Comparison of ENCODE assay signal across 1 cellular context in the genomic region with DNA sequence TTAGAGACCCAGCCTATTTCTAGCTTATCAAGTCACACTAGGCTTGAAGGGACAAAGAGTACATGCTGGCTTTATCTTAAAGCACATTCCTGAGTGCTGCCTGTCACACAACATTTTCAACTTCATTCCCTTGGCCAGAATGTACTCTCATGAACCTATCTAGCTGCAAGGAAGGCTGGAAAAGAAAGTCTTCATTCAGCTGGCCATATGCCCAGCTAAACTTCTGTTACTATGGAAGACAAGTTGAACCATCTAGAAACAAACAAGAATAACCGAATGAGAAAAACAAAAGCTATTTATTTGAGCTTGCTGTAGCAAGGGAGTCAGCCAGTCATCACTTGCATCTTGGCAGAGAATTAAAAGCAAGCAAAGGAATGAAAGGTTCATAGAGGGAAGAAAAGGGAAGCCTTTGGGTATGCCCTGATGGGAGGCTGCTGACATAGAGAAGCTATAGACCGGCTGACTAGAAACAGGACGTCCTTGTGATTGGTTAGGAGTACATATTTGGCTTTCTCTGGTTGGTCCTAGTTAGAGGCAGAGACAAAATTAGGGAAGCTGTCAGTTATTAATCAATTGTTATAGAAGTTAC.
TF ChIP-seq lines count a peak whose summit lies in the region.

No MANE protein-coding gene starts in this region.

TF ChIP-seq in K562, 482 proteins besides CTCF, POLR2A, EP300 and RAD21 (continued from another document):
- TF ChIP-seq, protein P1, sequence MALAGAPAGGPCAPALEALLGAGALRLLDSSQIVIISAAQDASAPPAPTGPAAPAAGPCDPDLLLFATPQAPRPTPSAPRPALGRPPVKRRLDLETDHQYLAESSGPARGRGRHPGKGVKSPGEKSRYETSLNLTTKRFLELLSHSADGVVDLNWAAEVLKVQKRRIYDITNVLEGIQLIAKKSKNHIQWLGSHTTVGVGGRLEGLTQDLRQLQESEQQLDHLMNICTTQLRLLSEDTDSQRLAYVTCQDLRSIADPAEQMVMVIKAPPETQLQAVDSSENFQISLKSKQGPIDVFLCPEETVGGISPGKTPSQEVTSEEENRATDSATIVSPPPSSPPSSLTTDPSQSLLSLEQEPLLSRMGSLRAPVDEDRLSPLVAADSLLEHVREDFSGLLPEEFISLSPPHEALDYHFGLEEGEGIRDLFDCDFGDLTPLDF (CRISPR knock-in tag; IDR thresholded peaks at IDR 0.05) = no peak
- TF ChIP-seq PYGO2 (tag; IDR thresholded peaks at IDR 0.05) = no peak
- no peak for TF ChIP-seq MECOM (CRISPR knock-in tag; IDR thresholded peaks at IDR 0.05)
- no peak for TF ChIP-seq CHD1 (IDR thresholded peaks at IDR 0.05; ENCODE audit: low read length)
- no peak for TF ChIP-seq ZNF668 (CRISPR knock-in tag; IDR thresholded peaks at IDR 0.05)
- no peak for TF ChIP-seq ZNF3 (CRISPR knock-in tag; IDR thresholded peaks at IDR 0.05)
- TF ChIP-seq MTA2 (IDR thresholded peaks at IDR 0.05; ENCODE audit: low read depth) = 0 out of 2 replicates have a peak, but pooled peaks have one; percentile 9
- no peak for TF ChIP-seq SMAD4 (CRISPR knock-in tag; conservative IDR thresholded peaks at IDR 0.05)
- TF ChIP-seq GABPB2 (CRISPR knock-in tag; conservative IDR thresholded peaks at IDR 0.05) = no peak
- TF ChIP-seq NFYB (IDR thresholded peaks at IDR 0.05; ENCODE audit: extremely low read depth, insufficient read length) = no peak
- TF ChIP-seq NR4A1 (CRISPR knock-in tag; IDR thresholded peaks at IDR 0.05) = no peak
- no peak for TF ChIP-seq NR4A1 (tag; IDR thresholded peaks at IDR 0.05)
- TF ChIP-seq POLR2H (tag; IDR thresholded peaks at IDR 0.05; ENCODE audit: low read depth) = no peak
- TF ChIP-seq, protein P2, sequence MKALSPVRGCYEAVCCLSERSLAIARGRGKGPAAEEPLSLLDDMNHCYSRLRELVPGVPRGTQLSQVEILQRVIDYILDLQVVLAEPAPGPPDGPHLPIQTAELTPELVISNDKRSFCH (CRISPR knock-in tag; IDR thresholded peaks at IDR 0.05) = no peak
- TF ChIP-seq, protein P2 (tag; IDR thresholded peaks at IDR 0.05) = no peak
- TF ChIP-seq ZNF695 (CRISPR knock-in tag; IDR thresholded peaks at IDR 0.05) = no peak
- TF ChIP-seq TRIM28 (IDR thresholded peaks at IDR 0.05) = 0 out of 2 replicates have a peak, but pooled peaks have one; percentile 49
- no peak for TF ChIP-seq ZBTB1 (CRISPR knock-in tag; IDR thresholded peaks at IDR 0.05; ENCODE audit: borderline replicate concordance, low read depth)
- TF ChIP-seq SMARCC2 (IDR thresholded peaks at IDR 0.05; ENCODE audit: low read depth) = no peak
- TF ChIP-seq, protein P3, sequence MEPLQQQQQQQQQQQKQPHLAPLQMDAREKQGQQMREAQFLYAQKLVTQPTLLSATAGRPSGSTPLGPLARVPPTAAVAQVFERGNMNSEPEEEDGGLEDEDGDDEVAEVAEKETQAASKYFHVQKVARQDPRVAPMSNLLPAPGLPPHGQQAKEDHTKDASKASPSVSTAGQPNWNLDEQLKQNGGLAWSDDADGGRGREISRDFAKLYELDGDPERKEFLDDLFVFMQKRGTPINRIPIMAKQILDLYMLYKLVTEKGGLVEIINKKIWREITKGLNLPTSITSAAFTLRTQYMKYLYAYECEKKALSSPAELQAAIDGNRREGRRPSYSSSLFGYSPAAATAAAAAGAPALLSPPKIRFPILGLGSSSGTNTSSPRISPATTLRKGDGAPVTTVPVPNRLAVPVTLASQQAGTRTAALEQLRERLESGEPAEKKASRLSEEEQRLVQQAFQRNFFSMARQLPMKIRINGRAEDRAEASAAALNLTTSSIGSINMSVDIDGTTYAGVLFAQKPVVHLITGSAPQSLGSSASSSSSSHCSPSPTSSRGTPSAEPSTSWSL (CRISPR knock-in tag; IDR thresholded peaks at IDR 0.05; ENCODE audit: borderline replicate concordance) = no peak
- TF ChIP-seq CBX2 (IDR thresholded peaks at IDR 0.05; ENCODE audit: insufficient read depth, low read length, poor library complexity, severe bottlenecking) = no peak
- TF ChIP-seq TBL1XR1 (IDR thresholded peaks at IDR 0.05; ENCODE audit: low read length in 2 of 2) = no peak
- no peak for TF ChIP-seq ZFP30 (CRISPR knock-in tag; IDR thresholded peaks at IDR 0.05; ENCODE audit: borderline replicate concordance)
- no peak for TF ChIP-seq ZNF57 (CRISPR knock-in tag; IDR thresholded peaks at IDR 0.05)
- TF ChIP-seq CEBPB (tag; IDR thresholded peaks at IDR 0.05) = no peak
- no peak for TF ChIP-seq HMG20A (CRISPR knock-in tag; conservative IDR thresholded peaks at IDR 0.05)
- TF ChIP-seq PHB (CRISPR knock-in tag; IDR thresholded peaks at IDR 0.05) = no peak
- TF ChIP-seq ZNF436 (CRISPR knock-in tag; IDR thresholded peaks at IDR 0.05) = no peak
- TF ChIP-seq, protein P4, sequence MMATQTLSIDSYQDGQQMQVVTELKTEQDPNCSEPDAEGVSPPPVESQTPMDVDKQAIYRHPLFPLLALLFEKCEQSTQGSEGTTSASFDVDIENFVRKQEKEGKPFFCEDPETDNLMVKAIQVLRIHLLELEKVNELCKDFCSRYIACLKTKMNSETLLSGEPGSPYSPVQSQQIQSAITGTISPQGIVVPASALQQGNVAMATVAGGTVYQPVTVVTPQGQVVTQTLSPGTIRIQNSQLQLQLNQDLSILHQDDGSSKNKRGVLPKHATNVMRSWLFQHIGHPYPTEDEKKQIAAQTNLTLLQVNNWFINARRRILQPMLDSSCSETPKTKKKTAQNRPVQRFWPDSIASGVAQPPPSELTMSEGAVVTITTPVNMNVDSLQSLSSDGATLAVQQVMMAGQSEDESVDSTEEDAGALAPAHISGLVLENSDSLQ (IDR thresholded peaks at IDR 0.05) = peak; percentile 52; the same call in 1 of the 2 replicates
- no peak for TF ChIP-seq KLF6 (CRISPR knock-in tag; IDR thresholded peaks at IDR 0.05; ENCODE audit: borderline replicate concordance)
- TF ChIP-seq, protein P5, sequence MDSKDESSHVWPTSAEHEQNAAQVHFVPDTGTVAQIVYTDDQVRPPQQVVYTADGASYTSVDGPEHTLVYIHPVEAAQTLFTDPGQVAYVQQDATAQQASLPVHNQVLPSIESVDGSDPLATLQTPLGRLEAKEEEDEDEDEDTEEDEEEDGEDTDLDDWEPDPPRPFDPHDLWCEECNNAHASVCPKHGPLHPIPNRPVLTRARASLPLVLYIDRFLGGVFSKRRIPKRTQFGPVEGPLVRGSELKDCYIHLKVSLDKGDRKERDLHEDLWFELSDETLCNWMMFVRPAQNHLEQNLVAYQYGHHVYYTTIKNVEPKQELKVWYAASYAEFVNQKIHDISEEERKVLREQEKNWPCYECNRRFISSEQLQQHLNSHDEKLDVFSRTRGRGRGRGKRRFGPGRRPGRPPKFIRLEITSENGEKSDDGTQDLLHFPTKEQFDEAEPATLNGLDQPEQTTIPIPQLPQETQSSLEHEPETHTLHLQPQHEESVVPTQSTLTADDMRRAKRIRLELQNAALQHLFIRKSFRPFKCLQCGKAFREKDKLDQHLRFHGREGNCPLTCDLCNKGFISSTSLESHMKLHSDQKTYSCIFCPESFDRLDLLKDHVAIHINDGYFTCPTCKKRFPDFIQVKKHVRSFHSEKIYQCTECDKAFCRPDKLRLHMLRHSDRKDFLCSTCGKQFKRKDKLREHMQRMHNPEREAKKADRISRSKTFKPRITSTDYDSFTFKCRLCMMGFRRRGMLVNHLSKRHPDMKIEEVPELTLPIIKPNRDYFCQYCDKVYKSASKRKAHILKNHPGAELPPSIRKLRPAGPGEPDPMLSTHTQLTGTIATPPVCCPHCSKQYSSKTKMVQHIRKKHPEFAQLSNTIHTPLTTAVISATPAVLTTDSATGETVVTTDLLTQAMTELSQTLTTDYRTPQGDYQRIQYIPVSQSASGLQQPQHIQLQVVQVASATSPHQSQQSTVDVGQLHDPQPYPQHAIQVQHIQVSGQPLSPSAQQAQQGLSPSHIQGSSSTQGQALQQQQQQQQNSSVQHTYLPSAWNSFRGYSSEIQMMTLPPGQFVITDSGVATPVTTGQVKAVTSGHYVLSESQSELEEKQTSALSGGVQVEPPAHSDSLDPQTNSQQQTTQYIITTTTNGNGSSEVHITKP (IDR thresholded peaks at IDR 0.05; ENCODE audit: partially characterized antibody) = no peak
- TF ChIP-seq EHMT2 (IDR thresholded peaks at IDR 0.05) = peak; percentile 38; the same call in 1 of the 2 replicates
- TF ChIP-seq MYBL2 (IDR thresholded peaks at IDR 0.05; ENCODE audit: low read depth) = no peak
- no peak for TF ChIP-seq MYBL2 (CRISPR knock-in tag; IDR thresholded peaks at IDR 0.05; ENCODE audit: borderline replicate concordance)
- TF ChIP-seq ZNF764 (CRISPR knock-in tag; IDR thresholded peaks at IDR 0.05; ENCODE audit: low read depth) = no peak
- TF ChIP-seq SRSF7 (optimal IDR thresholded peaks at IDR 0.05; ENCODE audit: low read depth, low read length) = no peak
- TF ChIP-seq ARNT (IDR thresholded peaks at IDR 0.05) = no peak
- TF ChIP-seq ZNF263 (CRISPR knock-in tag; IDR thresholded peaks at IDR 0.05; ENCODE audit: borderline replicate concordance) = no peak
- TF ChIP-seq DACH1 (IDR thresholded peaks at IDR 0.05; ENCODE audit: partially characterized antibody) = no peak
- TF ChIP-seq XRCC5 (IDR thresholded peaks at IDR 0.05; ENCODE audit: low read depth, low read length) = no peak
- TF ChIP-seq RBBP5 (IDR thresholded peaks at IDR 0.05; ENCODE audit: borderline replicate concordance, insufficient read depth, low read length, poor library complexity, severe bottlenecking) = no peak
- peak; percentile 38; the same call in 1 of the 2 replicates for TF ChIP-seq TAL1 (IDR thresholded peaks at IDR 0.05)
- no peak for TF ChIP-seq HNRNPUL1 (IDR thresholded peaks at IDR 0.05; ENCODE audit: low read length)
- no peak for TF ChIP-seq ZSCAN32 (CRISPR knock-in tag; IDR thresholded peaks at IDR 0.05)
- no peak for TF ChIP-seq FIP1L1 (IDR thresholded peaks at IDR 0.05; ENCODE audit: low read depth, low read length, poor library complexity, severe bottlenecking)
- no peak for TF ChIP-seq U2AF2 (optimal IDR thresholded peaks at IDR 0.05; ENCODE audit: low read depth, low read length)
- no peak for TF ChIP-seq ZSCAN29 (IDR thresholded peaks at IDR 0.05)
- TF ChIP-seq, protein P6, sequence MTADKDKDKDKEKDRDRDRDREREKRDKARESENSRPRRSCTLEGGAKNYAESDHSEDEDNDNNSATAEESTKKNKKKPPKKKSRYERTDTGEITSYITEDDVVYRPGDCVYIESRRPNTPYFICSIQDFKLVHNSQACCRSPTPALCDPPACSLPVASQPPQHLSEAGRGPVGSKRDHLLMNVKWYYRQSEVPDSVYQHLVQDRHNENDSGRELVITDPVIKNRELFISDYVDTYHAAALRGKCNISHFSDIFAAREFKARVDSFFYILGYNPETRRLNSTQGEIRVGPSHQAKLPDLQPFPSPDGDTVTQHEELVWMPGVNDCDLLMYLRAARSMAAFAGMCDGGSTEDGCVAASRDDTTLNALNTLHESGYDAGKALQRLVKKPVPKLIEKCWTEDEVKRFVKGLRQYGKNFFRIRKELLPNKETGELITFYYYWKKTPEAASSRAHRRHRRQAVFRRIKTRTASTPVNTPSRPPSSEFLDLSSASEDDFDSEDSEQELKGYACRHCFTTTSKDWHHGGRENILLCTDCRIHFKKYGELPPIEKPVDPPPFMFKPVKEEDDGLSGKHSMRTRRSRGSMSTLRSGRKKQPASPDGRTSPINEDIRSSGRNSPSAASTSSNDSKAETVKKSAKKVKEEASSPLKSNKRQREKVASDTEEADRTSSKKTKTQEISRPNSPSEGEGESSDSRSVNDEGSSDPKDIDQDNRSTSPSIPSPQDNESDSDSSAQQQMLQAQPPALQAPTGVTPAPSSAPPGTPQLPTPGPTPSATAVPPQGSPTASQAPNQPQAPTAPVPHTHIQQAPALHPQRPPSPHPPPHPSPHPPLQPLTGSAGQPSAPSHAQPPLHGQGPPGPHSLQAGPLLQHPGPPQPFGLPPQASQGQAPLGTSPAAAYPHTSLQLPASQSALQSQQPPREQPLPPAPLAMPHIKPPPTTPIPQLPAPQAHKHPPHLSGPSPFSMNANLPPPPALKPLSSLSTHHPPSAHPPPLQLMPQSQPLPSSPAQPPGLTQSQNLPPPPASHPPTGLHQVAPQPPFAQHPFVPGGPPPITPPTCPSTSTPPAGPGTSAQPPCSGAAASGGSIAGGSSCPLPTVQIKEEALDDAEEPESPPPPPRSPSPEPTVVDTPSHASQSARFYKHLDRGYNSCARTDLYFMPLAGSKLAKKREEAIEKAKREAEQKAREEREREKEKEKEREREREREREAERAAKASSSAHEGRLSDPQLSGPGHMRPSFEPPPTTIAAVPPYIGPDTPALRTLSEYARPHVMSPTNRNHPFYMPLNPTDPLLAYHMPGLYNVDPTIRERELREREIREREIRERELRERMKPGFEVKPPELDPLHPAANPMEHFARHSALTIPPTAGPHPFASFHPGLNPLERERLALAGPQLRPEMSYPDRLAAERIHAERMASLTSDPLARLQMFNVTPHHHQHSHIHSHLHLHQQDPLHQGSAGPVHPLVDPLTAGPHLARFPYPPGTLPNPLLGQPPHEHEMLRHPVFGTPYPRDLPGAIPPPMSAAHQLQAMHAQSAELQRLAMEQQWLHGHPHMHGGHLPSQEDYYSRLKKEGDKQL (CRISPR knock-in tag; IDR thresholded peaks at IDR 0.05; ENCODE audit: borderline replicate concordance) = no peak
- TF ChIP-seq, protein P7, sequence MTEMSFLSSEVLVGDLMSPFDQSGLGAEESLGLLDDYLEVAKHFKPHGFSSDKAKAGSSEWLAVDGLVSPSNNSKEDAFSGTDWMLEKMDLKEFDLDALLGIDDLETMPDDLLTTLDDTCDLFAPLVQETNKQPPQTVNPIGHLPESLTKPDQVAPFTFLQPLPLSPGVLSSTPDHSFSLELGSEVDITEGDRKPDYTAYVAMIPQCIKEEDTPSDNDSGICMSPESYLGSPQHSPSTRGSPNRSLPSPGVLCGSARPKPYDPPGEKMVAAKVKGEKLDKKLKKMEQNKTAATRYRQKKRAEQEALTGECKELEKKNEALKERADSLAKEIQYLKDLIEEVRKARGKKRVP (CRISPR knock-in tag; IDR thresholded peaks at IDR 0.05) = no peak
- TF ChIP-seq HNRNPK (IDR thresholded peaks at IDR 0.05; ENCODE audit: low read depth, low read length, poor library complexity, severe bottlenecking) = no peak
- TF ChIP-seq, protein P8, sequence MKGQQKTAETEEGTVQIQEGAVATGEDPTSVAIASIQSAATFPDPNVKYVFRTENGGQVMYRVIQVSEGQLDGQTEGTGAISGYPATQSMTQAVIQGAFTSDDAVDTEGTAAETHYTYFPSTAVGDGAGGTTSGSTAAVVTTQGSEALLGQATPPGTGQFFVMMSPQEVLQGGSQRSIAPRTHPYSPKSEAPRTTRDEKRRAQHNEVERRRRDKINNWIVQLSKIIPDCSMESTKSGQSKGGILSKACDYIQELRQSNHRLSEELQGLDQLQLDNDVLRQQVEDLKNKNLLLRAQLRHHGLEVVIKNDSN (CRISPR knock-in tag; IDR thresholded peaks at IDR 0.05) = no peak
- no peak for TF ChIP-seq RFX7 (CRISPR knock-in tag; IDR thresholded peaks at IDR 0.05)
- TF ChIP-seq, protein P9, sequence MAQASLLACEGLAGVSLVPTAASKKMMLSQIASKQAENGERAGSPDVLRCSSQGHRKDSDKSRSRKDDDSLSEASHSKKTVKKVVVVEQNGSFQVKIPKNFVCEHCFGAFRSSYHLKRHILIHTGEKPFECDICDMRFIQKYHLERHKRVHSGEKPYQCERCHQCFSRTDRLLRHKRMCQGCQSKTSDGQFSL (CRISPR knock-in tag; IDR thresholded peaks at IDR 0.05) = no peak
- TF ChIP-seq, protein P9 (tag; IDR thresholded peaks at IDR 0.05) = no peak
- TF ChIP-seq ZC3H4 (CRISPR knock-in tag; IDR thresholded peaks at IDR 0.05; ENCODE audit: borderline replicate concordance) = no peak
